ENCODE assay signal across 13 cellular contexts in genomic region chr6:13470240-13471140, GRCh38. TPM values are rescaled to one million over a fixed set of nuclear protein-coding genes. Genes with fewer than 3 reads are reported as not detected.
DNase-seq lines count a peak whose midpoint lies in the region; ATAC-seq and TF ChIP-seq lines count a peak whose summit lies in the region.
"Had no signal": no experiment of that assay in that cellular context is flagged by ENCODE, and none has a peak within 500 bp of the region (broad histone marks: within the 10 kb centered on the region; RNA-seq: fewer than 3 reads in every experiment).

No MANE protein-coding gene starts in this region.

- H3K27me3 ChIP-seq in left lung: no peaks in the 10 kb centered on the region
- H3K27me3 ChIP-seq: esophagus squamous epithelium had no signal

- TF ChIP-seq CTCF in neural crest cell (conservative IDR thresholded peaks at IDR 0.05) (no peak), left lung (IDR thresholded peaks at IDR 0.05) (no peak)

- DNase-seq in C1 segment of cervical spinal cord (lab: John Stamatoyannopoulos, UW): peak in 11 of 14 donors; percentile 18 to 73 (median 53)
- DNase-seq in NCI-H526 (lab: John Stamatoyannopoulos, UW): peak; percentile 73 to 83
- DNase-seq in epidermal melanocyte (ENCODE audit: insufficient read length, low spot score): peak; percentile 78
- DNase-seq in neural crest cell (ENCODE audit: low read depth, low spot score): peak; percentile 14
- no peak for DNase-seq in left lung
- DNase-seq in stimulated activated naive CD4-positive, alpha-beta T cell (lab: John Stamatoyannopoulos, UW): no peak
- no peak for DNase-seq in naive thymus-derived CD8-positive, alpha-beta T cell
- DNase-seq in T-helper 9 cell: no peak
- DNase-seq: activated naive CD4-positive, alpha-beta T cell treated with anti-CD3 and anti-CD28 coated beads, Interleukin-2, amount 10 ng/mL, durations not matched to agents 7 days and 5 days; CD4-positive, alpha-beta T cell; esophagus squamous epithelium; stimulated activated CD4-positive, alpha-beta T cell treated with anti-CD3 and anti-CD28 coated beads, Interleukin-4, amount 100 ng/mL, for 24 hours; stimulated activated naive CD8-positive, alpha-beta T cell treated with anti-CD3 and anti-CD28 coated beads, Interleukin-15, Interleukin-2, amounts not matched to agents 100 U/mL and 50 U/mL, for 24 hours had no signal

- no peaks in the 10 kb centered on the region for H3K36me3 Mint-ChIP-seq in neural crest cell (ENCODE audit: low read depth)
- H3K36me3 Mint-ChIP-seq in naive thymus-derived CD8-positive, alpha-beta T cell: peaks cover 0 to 7% (median 0%) of the 10 kb centered on the region in 3 donors

- H3K4me3 Mint-ChIP-seq in neural crest cell: no peak overlapping the region
- H3K4me3 Mint-ChIP-seq in naive thymus-derived CD8-positive, alpha-beta T cell: no peak overlapping the region
- H3K4me3 Mint-ChIP-seq: activated naive CD4-positive, alpha-beta T cell treated with anti-CD3 and anti-CD28 coated beads, Interleukin-2, amount 10 ng/mL, durations not matched to agents 7 days and 5 days; CD4-positive, alpha-beta T cell had no signal

- no peaks in the 10 kb centered on the region for H3K9me3 ChIP-seq in left lung
- H3K9me3 ChIP-seq: esophagus squamous epithelium had no signal

- H3K27ac Mint-ChIP-seq in neural crest cell (ENCODE audit: unreplicated experiment): peak overlapping the region; percentile 23
- H3K27ac Mint-ChIP-seq in naive thymus-derived CD8-positive, alpha-beta T cell: no peak overlapping the region
- H3K27ac Mint-ChIP-seq: activated naive CD4-positive, alpha-beta T cell treated with anti-CD3 and anti-CD28 coated beads, Interleukin-2, amount 10 ng/mL, durations not matched to agents 7 days and 5 days; CD4-positive, alpha-beta T cell had no signal

- H3K36me3 ChIP-seq in left lung: peaks cover 0 to 5% of the 10 kb centered on the region in 2 donors

- H3K27ac ChIP-seq in left lung: no peak overlapping the region
- H3K27ac ChIP-seq: esophagus squamous epithelium had no signal

- no peak overlapping the region for H3K4me3 ChIP-seq in left lung
- H3K4me3 ChIP-seq: esophagus squamous epithelium had no signal

- no peaks in the 10 kb centered on the region for H3K9me3 Mint-ChIP-seq in neural crest cell
- H3K9me3 Mint-ChIP-seq in naive thymus-derived CD8-positive, alpha-beta T cell: peaks cover 0 to 1% (median 0%) of the 10 kb centered on the region in 9 donors
- H3K9me3 Mint-ChIP-seq: activated naive CD4-positive, alpha-beta T cell treated with anti-CD3 and anti-CD28 coated beads, Interleukin-2, amount 10 ng/mL, durations not matched to agents 7 days and 5 days; CD4-positive, alpha-beta T cell had no signal

- no peak for ATAC-seq in left lung
- ATAC-seq in naive thymus-derived CD8-positive, alpha-beta T cell: no peak

- peaks cover 22% of the 10 kb centered on the region for H3K4me1 Mint-ChIP-seq in neural crest cell
- peaks cover 0 to 45% (median 6%) of the 10 kb centered on the region in 4 donors for H3K4me1 Mint-ChIP-seq in naive thymus-derived CD8-positive, alpha-beta T cell

- peaks cover 0 to 27% of the 10 kb centered on the region in 2 donors for H3K4me1 ChIP-seq in left lung

- POLR2A ChIA-PET in naive thymus-derived CD8-positive, alpha-beta T cell (lab: Charles Lee): no interaction called here

- intact Hi-C loops in left lung (cut with DNase I): no loop called here

- H3K27me3 Mint-ChIP-seq in neural crest cell (ENCODE audit: low read depth): no peaks in the 10 kb centered on the region
- no peaks in the 10 kb centered on the region for H3K27me3 Mint-ChIP-seq in naive thymus-derived CD8-positive, alpha-beta T cell
- H3K27me3 Mint-ChIP-seq: activated naive CD4-positive, alpha-beta T cell treated with anti-CD3 and anti-CD28 coated beads, Interleukin-2, amount 10 ng/mL, durations not matched to agents 7 days and 5 days; CD4-positive, alpha-beta T cell had no signal

RNA-seq across cellular contexts. Expression of gene GFOD1, which starts 16.9 kb away (rescaled TPM):
- 2.2 TPM in 2 replicates for total RNA-seq in neural crest cell
- total RNA-seq in left lung: 10 to 100 TPM in 1 of 2 donors, 1 to 10 TPM in 1; 8.7 to 19.6 TPM
- 1 to 10 TPM; 1.7 to 2.0 TPM for total RNA-seq in naive thymus-derived CD8-positive, alpha-beta T cell
- 1 to 10 TPM in 1 of 3 donors, under 1 TPM in 2; 0.08 to 1.2 (median 0.88) TPM for polyA plus RNA-seq in naive thymus-derived CD8-positive, alpha-beta T cell

Comparison
In these comparisons a context has a peak if more than half of its experiments do, and no peak if none do; other contexts are left out.
1. DNase-seq: peak in C1 segment of cervical spinal cord (11 of 14), NCI-H526 (2 of 2), epidermal melanocyte (single experiment) and neural crest cell (single experiment); none in left lung (0 of 2), stimulated activated naive CD4-positive, alpha-beta T cell (0 of 6), naive thymus-derived CD8-positive, alpha-beta T cell (0 of 10) and T-helper 9 cell (single experiment).